8 cellular contexts compared by ENCODE assay signal in genomic region chr17:48878920-48879898, GRCh38. TPM values are rescaled to one million over a fixed set of nuclear protein-coding genes. Genes with fewer than 3 reads are reported as not detected.
DNase-seq lines count a peak whose midpoint lies in the region; ATAC-seq, FAIRE-seq and TF ChIP-seq lines count a peak whose summit lies in the region.

No MANE protein-coding gene starts in this region.

- H3K4me3 Mint-ChIP-seq in CD4-positive, alpha-beta memory T cell: no peak overlapping the region

- TF ChIP-seq EP300 in HepG2 (IDR thresholded peaks at IDR 0.05; ENCODE audit: low read depth in 2 of 2, low read length in 2 of 2) (no peak), HepG2 (CRISPR knock-in tag; IDR thresholded peaks at IDR 0.05; ENCODE audit: borderline replicate concordance) (no peak)

- H3K27ac ChIP-seq in CD4-positive, alpha-beta memory T cell (ENCODE audit: low read depth, low read length): no peak overlapping the region
- no peak overlapping the region for H3K27ac ChIP-seq in coronary artery
- no peak overlapping the region for H3K27ac ChIP-seq in HepG2 (ENCODE audit: extremely low read length, insufficient read depth, low read length)

- peak; percentile 76 for FAIRE-seq in HepG2 (lab: Jason Lieb, UNC)

- peak; percentile 89 for TF ChIP-seq CTCF in coronary artery (IDR thresholded peaks at IDR 0.05)
- TF ChIP-seq CTCF in HepG2 (CRISPR knock-in tag; IDR thresholded peaks at IDR 0.05): peak; percentile 97

- POLR2A ChIA-PET in CD4-positive, alpha-beta memory T cell (lab: Charles Lee; ENCODE audit: partially characterized antibody): interaction anchor here (0.6 to 1.3 kb wide), 10 partner anchors 17 to 201 kb away, joined by 3 to 9 read pairs (median 3); partner anchors contain the start of genes CALCOCO2, PRAC2 and TTLL6
- POLR2A ChIA-PET in HepG2 (lab: Yijun Ruan, JAX): interaction anchor here (0.6 to 1.6 kb wide), 12 partner anchors 10 to 201 kb away, joined by 3 to 11 read pairs (median 4); partner anchors contain the start of genes ATP5MC1 and TTLL6

- TF ChIP-seq RAD21 in HepG2 (CRISPR knock-in tag; IDR thresholded peaks at IDR 0.05): peak; percentile 98

- no peaks in the 10 kb centered on the region for H3K36me3 Mint-ChIP-seq in CD4-positive, alpha-beta memory T cell

- DNase-seq in CD4-positive, alpha-beta memory T cell: peak; percentile 67 to 71 (median 70)
- peak; percentile 75 to 78 for DNase-seq in NCI-H524 (lab: John Stamatoyannopoulos, UW)
- DNase-seq in activated CD4-positive, alpha-beta T cell treated with anti-CD3 and anti-CD28 coated beads for 1 hour: peak; percentile 27
- DNase-seq in coronary artery (ENCODE audit: low spot score): no peak
- DNase-seq in HepG2 (ENCODE audit: low spot score): peak; percentile 80
- DNase-seq in stimulated activated CD8-positive, alpha-beta memory T cell treated with anti-CD3 and anti-CD28 coated beads, Interleukin-2, amount 100 ng/mL, for 1 hour (ENCODE audit: low read depth in 2 of 2): peak; percentile 24 to 31

- H3K4me1 Mint-ChIP-seq in CD4-positive, alpha-beta memory T cell: peaks cover 0 to 7% (median 2%) of the 10 kb centered on the region in 4 donors

- in situ Hi-C loops in HepG2 (cut with HindIII; ENCODE audit: extremely low pct_ligation_motif_present, low pct_unique_long_range_greater_than_20kb): loop anchor here (5.0 kb wide), 3 partner anchors 67 to 197 kb away; partner anchors contain the start of gene HOXB13

- no peak overlapping the region for H2AFZ ChIP-seq in HepG2 (ENCODE audit: low read length)

- 9% methylated on average over 12 of the region's 12 CpGs for WGBS in HepG2 (ENCODE audit: low lambda C conversion rate)

- no peak for TF ChIP-seq POLR2A in HepG2 (IDR thresholded peaks at IDR 0.05; ENCODE audit: insufficient read depth in 1 of 2, low read depth in 2 of 2, low read length in 2 of 2)

- H3K27ac Mint-ChIP-seq in CD4-positive, alpha-beta memory T cell: no peak overlapping the region

- H3K4me2 ChIP-seq in HepG2 (ENCODE audit: low read depth, low read length): no peak overlapping the region

- H3K4me1 ChIP-seq in CD4-positive, alpha-beta memory T cell (ENCODE audit: insufficient read depth, low read length): no peaks in the 10 kb centered on the region
- peaks cover 20% of the 10 kb centered on the region for H3K4me1 ChIP-seq in HepG2 (ENCODE audit: insufficient read depth, low read length)

- intact Hi-C loops in CD4-positive, alpha-beta memory T cell (cut with micrococcal nuclease): loop anchor here (1.0 kb wide), 5 partner anchors 65 to 208 kb away; no protein-coding TSS in a partner anchor
- intact Hi-C loops in HepG2 (cut with micrococcal nuclease; ENCODE audit: unreplicated experiment): loop anchor here (1.0 to 2.0 kb wide), 5 partner anchors 65 to 208 kb away; no protein-coding TSS in a partner anchor

- H3K9ac ChIP-seq in HepG2 (ENCODE audit: insufficient read depth, low read depth, low read length): no peak overlapping the region

- CTCF ChIA-PET in CD4-positive, alpha-beta memory T cell (lab: Charles Lee; ENCODE audit: partially characterized antibody): interaction anchor here (0.6 to 18.9 kb wide), 39 partner anchors 9 to 853 kb away, joined by 3 to 463 read pairs (median 4); partner anchors contain the start of genes ATP5MC1, CALCOCO2, PRAC2 and TTLL6
- CTCF ChIA-PET in HepG2 (lab: Yijun Ruan, JAX; ENCODE audit: low intra/inter-chr PET ratio, low total read pairs): interaction anchor here (0.6 to 5.0 kb wide), 10 partner anchors 65 to 208 kb away, joined by 3 to 155 read pairs (median 15); partner anchors contain the start of genes PRAC1, PRAC2 and TTLL6

- BruUV-seq in HepG2 (replicated peaks; lab: Mats Ljungman, UMichigan): no TSS peak

- H3K9me3 Mint-ChIP-seq in CD4-positive, alpha-beta memory T cell: no peaks in the 10 kb centered on the region

- H3K4me3 ChIP-seq in CD4-positive, alpha-beta memory T cell (ENCODE audit: low read length in 2 of 2): no peak overlapping the region
- H3K4me3 ChIP-seq in coronary artery (no peak overlapping the region), HepG2 (replicated peaks in 1 of 3; ENCODE audit: insufficient read depth in 1 of 3, low read depth in 2 of 3, low read length in 3 of 3) (no peak overlapping the region)

- peaks cover 0 to 7% of the 10 kb centered on the region in 2 donors for H3K27me3 Mint-ChIP-seq in CD4-positive, alpha-beta memory T cell

- H4K20me1 ChIP-seq in HepG2 (ENCODE audit: insufficient read depth, low read length): no peaks in the 10 kb centered on the region

- H3K36me3 ChIP-seq in CD4-positive, alpha-beta memory T cell (ENCODE audit: insufficient read depth, low read length): no peaks in the 10 kb centered on the region
- H3K36me3 ChIP-seq in HepG2 (replicated peaks in 1 of 2; ENCODE audit: control insufficient read depth in 1 of 2, insufficient read depth in 2 of 2, low read length in 2 of 2): no peaks in the 10 kb centered on the region

- no peaks in the 10 kb centered on the region for H3K27me3 ChIP-seq in CD4-positive, alpha-beta memory T cell (ENCODE audit: insufficient read depth, low read length)
- peaks cover 0 to 9% of the 10 kb centered on the region in 2 experiments; a peak in 3 of 5 replicates for H3K27me3 ChIP-seq in HepG2 (ENCODE audit: control insufficient read depth in 1 of 2, insufficient read depth in 2 of 2, low read length in 2 of 2)

- H3K79me2 ChIP-seq in HepG2 (ENCODE audit: insufficient read depth, low read length): no peaks in the 10 kb centered on the region

- H3K9me3 ChIP-seq in CD4-positive, alpha-beta memory T cell (ENCODE audit: control insufficient read depth in 1 of 2, low read length in 2 of 2): no peaks in the 10 kb centered on the region
- H3K9me3 ChIP-seq in HepG2 (ENCODE audit: low read length): no peaks in the 10 kb centered on the region

- ATAC-seq in HG03135 (IDR thresholded peaks at IDR 0.05; ENCODE audit: unreplicated experiment) (peak; percentile 76), HepG2 (peak; percentile 83), GM21515 (IDR thresholded peaks at IDR 0.05; ENCODE audit: unreplicated experiment) (no peak)

RNA-seq across cellular contexts. Expression of gene ATP5MC1, which starts 13.4 kb away (rescaled TPM):
- total RNA-seq in CD4-positive, alpha-beta memory T cell: 10 to 100 TPM; 28.6 to 30.6 TPM
- 100 to 1,000 TPM; 137 to 173 TPM for polyA plus RNA-seq in CD4-positive, alpha-beta memory T cell
- 206 and 210 TPM in 2 replicates for total RNA-seq in HepG2 (2016; rRNA removed; fragmentation: Illumina TruSeq; extraction: Trizol)
- 62.6 and 97.0 TPM in 2 replicates for total RNA-seq in HepG2 (2016; cell fraction: cytosol; rRNA removed; fragmentation: Illumina TruSeq; extraction: Trizol; ENCODE audit: low read depth)
- total RNA-seq in HepG2 (2016; cell fraction: insoluble cytoplasmic fraction; rRNA removed; fragmentation: Illumina TruSeq; extraction: Trizol): 216 and 223 TPM in 2 replicates
- total RNA-seq in HepG2 (2016; cell fraction: membrane; rRNA removed; fragmentation: Illumina TruSeq; extraction: Trizol): 52.5 and 70.5 TPM in 2 replicates
- 83.0 and 89.8 TPM in 2 replicates for total RNA-seq in HepG2 (2016; cell fraction: nucleus; rRNA removed; fragmentation: Illumina TruSeq; extraction: Trizol)
- 226 and 297 TPM in 2 replicates for polyA plus RNA-seq in HepG2 (2011; rRNA removed)
- polyA plus RNA-seq in HepG2 (2011; cell fraction: cytosol; rRNA removed): 441 and 585 TPM in 2 replicates
- polyA plus RNA-seq in HepG2 (2011; cell fraction: nucleus; rRNA removed): 85.2 and 126 TPM in 2 replicates
- 78.7 and 166 TPM in 2 replicates for polyA plus RNA-seq in HepG2 (2012)
- 101 and 126 TPM in 2 replicates for polyA plus RNA-seq in HepG2 (2016; cell fraction: cytosol; fragmentation: Illumina TruSeq; extraction: Trizol; ENCODE audit: low read depth)
- polyA plus RNA-seq in HepG2 (2016; cell fraction: insoluble cytoplasmic fraction; fragmentation: Illumina TruSeq; extraction: Trizol; ENCODE audit: low read depth): 326 and 350 TPM in 2 replicates
- 65.9 and 83.1 TPM in 2 replicates for polyA plus RNA-seq in HepG2 (2016; cell fraction: membrane; fragmentation: Illumina TruSeq; extraction: Trizol; ENCODE audit: low read depth)
- 180 and 183 TPM in 2 replicates for polyA plus RNA-seq in HepG2 (2016; cell fraction: nucleus; fragmentation: Illumina TruSeq; extraction: Trizol; ENCODE audit: insufficient read depth, low read depth)
- 197 and 524 TPM in 2 replicates for polyA minus RNA-seq in HepG2 (2011; rRNA and poly(A)+ RNA removed; ENCODE audit: low replicate concordance)
- polyA minus RNA-seq in HepG2 (2011; cell fraction: cytosol; rRNA and poly(A)+ RNA removed): 36.3 and 46.5 TPM in 2 replicates
- polyA minus RNA-seq in HepG2 (2011; cell fraction: nucleus; rRNA and poly(A)+ RNA removed): 22.3 and 29.0 TPM in 2 replicates

RNA-seq across cellular contexts. Expression of gene UBE2Z, which starts 29.0 kb away (rescaled TPM):
- 100 to 1,000 TPM in 1 of 2 experiments, 10 to 100 TPM in 1; 98.4 to 105 TPM for total RNA-seq in CD4-positive, alpha-beta memory T cell
- 10 to 100 TPM; 69.8 to 76.7 TPM for polyA plus RNA-seq in CD4-positive, alpha-beta memory T cell
- 63.2 and 72.7 TPM in 2 replicates for total RNA-seq in HepG2 (2016; rRNA removed; fragmentation: Illumina TruSeq; extraction: Trizol)
- total RNA-seq in HepG2 (2016; cell fraction: cytosol; rRNA removed; fragmentation: Illumina TruSeq; extraction: Trizol; ENCODE audit: low read depth): 6.5 and 8.6 TPM in 2 replicates
- total RNA-seq in HepG2 (2016; cell fraction: insoluble cytoplasmic fraction; rRNA removed; fragmentation: Illumina TruSeq; extraction: Trizol): 64.4 and 70.7 TPM in 2 replicates
- total RNA-seq in HepG2 (2016; cell fraction: membrane; rRNA removed; fragmentation: Illumina TruSeq; extraction: Trizol): 30.2 and 35.3 TPM in 2 replicates
- 38.7 and 45.5 TPM in 2 replicates for total RNA-seq in HepG2 (2016; cell fraction: nucleus; rRNA removed; fragmentation: Illumina TruSeq; extraction: Trizol)
- polyA plus RNA-seq in HepG2 (2011; rRNA removed): 114 and 122 TPM in 2 replicates
- 89.4 and 105 TPM in 2 replicates for polyA plus RNA-seq in HepG2 (2011; cell fraction: cytosol; rRNA removed)
- 79.9 and 99.5 TPM in 2 replicates for polyA plus RNA-seq in HepG2 (2011; cell fraction: nucleus; rRNA removed)
- 66.2 and 67.5 TPM in 2 replicates for polyA plus RNA-seq in HepG2 (2012)
- 5.4 and 5.9 TPM in 2 replicates for polyA plus RNA-seq in HepG2 (2016; cell fraction: cytosol; fragmentation: Illumina TruSeq; extraction: Trizol; ENCODE audit: low read depth)
- polyA plus RNA-seq in HepG2 (2016; cell fraction: insoluble cytoplasmic fraction; fragmentation: Illumina TruSeq; extraction: Trizol; ENCODE audit: low read depth): 90.7 and 94.9 TPM in 2 replicates
- 19.1 and 21.6 TPM in 2 replicates for polyA plus RNA-seq in HepG2 (2016; cell fraction: membrane; fragmentation: Illumina TruSeq; extraction: Trizol; ENCODE audit: low read depth)
- 66.3 and 76.8 TPM in 2 replicates for polyA plus RNA-seq in HepG2 (2016; cell fraction: nucleus; fragmentation: Illumina TruSeq; extraction: Trizol; ENCODE audit: insufficient read depth, low read depth)
- polyA minus RNA-seq in HepG2 (2011; rRNA and poly(A)+ RNA removed; ENCODE audit: low replicate concordance): 157 and 173 TPM in 2 replicates
- 69.7 and 82.5 TPM in 2 replicates for polyA minus RNA-seq in HepG2 (2011; cell fraction: cytosol; rRNA and poly(A)+ RNA removed)
- 97.2 and 106 TPM in 2 replicates for polyA minus RNA-seq in HepG2 (2011; cell fraction: nucleus; rRNA and poly(A)+ RNA removed)

RNA-seq across cellular contexts. Expression of gene CALCOCO2, which starts 48.4 kb away (rescaled TPM):
- 100 to 1,000 TPM; 107 to 118 TPM for total RNA-seq in CD4-positive, alpha-beta memory T cell
- 100 to 1,000 TPM; 169 to 196 TPM for polyA plus RNA-seq in CD4-positive, alpha-beta memory T cell
- total RNA-seq in HepG2 (2016; rRNA removed; fragmentation: Illumina TruSeq; extraction: Trizol): 72.9 and 112 TPM in 2 replicates
- 21.1 and 22.6 TPM in 2 replicates for total RNA-seq in HepG2 (2016; cell fraction: cytosol; rRNA removed; fragmentation: Illumina TruSeq; extraction: Trizol; ENCODE audit: low read depth)
- 71.0 and 100 TPM in 2 replicates for total RNA-seq in HepG2 (2016; cell fraction: insoluble cytoplasmic fraction; rRNA removed; fragmentation: Illumina TruSeq; extraction: Trizol)
- total RNA-seq in HepG2 (2016; cell fraction: membrane; rRNA removed; fragmentation: Illumina TruSeq; extraction: Trizol): 38.8 and 53.3 TPM in 2 replicates
- total RNA-seq in HepG2 (2016; cell fraction: nucleus; rRNA removed; fragmentation: Illumina TruSeq; extraction: Trizol): 38.1 and 38.5 TPM in 2 replicates
- 109 and 111 TPM in 2 replicates for polyA plus RNA-seq in HepG2 (2011; rRNA removed)
- polyA plus RNA-seq in HepG2 (2011; cell fraction: cytosol; rRNA removed): 33.3 and 42.4 TPM in 2 replicates
- 39.4 and 47.3 TPM in 2 replicates for polyA plus RNA-seq in HepG2 (2011; cell fraction: nucleus; rRNA removed)
- polyA plus RNA-seq in HepG2 (2012): 114 and 117 TPM in 2 replicates
- 17.4 and 17.6 TPM in 2 replicates for polyA plus RNA-seq in HepG2 (2016; cell fraction: cytosol; fragmentation: Illumina TruSeq; extraction: Trizol; ENCODE audit: low read depth)
- 96.0 and 107 TPM in 2 replicates for polyA plus RNA-seq in HepG2 (2016; cell fraction: insoluble cytoplasmic fraction; fragmentation: Illumina TruSeq; extraction: Trizol; ENCODE audit: low read depth)
- polyA plus RNA-seq in HepG2 (2016; cell fraction: membrane; fragmentation: Illumina TruSeq; extraction: Trizol; ENCODE audit: low read depth): 19.3 and 24.7 TPM in 2 replicates
- polyA plus RNA-seq in HepG2 (2016; cell fraction: nucleus; fragmentation: Illumina TruSeq; extraction: Trizol; ENCODE audit: insufficient read depth, low read depth): 44.4 and 49.5 TPM in 2 replicates
- 62.7 and 120 TPM in 2 replicates for polyA minus RNA-seq in HepG2 (2011; rRNA and poly(A)+ RNA removed; ENCODE audit: low replicate concordance)
- polyA minus RNA-seq in HepG2 (2011; cell fraction: cytosol; rRNA and poly(A)+ RNA removed): 46.2 and 66.1 TPM in 2 replicates
- polyA minus RNA-seq in HepG2 (2011; cell fraction: nucleus; rRNA and poly(A)+ RNA removed): 65.1 and 99.0 TPM in 2 replicates
